8 cellular contexts compared by ENCODE assay signal in the genomic region with DNA sequence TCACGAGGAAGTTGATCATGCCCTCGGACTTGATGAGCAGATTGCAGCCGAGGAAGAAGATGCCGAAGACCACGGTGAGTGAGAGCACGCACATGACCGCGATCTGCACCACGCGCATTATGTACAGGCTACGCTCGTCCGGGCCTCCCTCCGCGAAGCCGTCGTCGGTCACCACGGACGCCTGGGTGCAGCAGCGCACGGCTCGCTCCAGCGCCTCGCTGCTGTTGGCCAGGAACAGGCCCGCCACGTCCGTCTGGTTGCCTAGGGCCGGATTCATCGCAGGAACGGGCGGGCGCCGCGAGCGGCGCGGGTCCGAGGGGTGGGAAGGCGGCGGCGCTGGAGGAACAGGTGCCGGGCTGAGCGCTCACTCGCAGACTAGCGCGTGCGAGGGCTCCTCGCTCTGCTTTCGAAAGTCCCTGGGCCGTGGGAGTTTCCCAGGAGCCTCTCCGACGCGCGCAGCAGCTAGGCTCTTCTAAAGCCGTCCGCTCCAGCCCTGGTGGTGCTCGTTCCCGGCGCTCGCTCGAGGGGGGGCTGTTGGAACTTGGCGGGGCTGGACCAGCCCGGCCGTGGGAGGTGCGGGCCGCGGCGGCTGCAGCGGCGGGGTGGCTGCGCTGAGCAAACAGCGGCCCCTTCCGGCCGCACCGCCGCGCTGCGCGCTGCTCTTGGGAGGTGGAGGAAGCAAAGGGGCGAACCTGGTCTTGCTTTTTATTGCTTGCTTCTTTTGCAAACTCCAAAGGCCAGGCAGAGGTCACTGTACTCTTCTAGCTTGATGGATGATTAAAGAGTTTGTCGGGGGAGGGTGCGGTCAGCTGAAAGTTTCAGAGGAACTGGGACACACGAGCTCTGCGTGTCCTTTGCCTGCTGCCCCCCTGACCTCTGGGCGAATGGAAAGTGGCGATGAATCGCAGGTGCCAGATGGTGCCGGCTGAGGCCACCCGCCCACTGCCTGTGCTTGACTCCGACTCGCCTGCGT. TPM values are rescaled to one million over a fixed set of nuclear protein-coding genes. Genes with fewer than 3 reads are reported as not detected.
DNase-seq lines count a peak whose midpoint lies in the region; ATAC-seq, FAIRE-seq and TF ChIP-seq lines count a peak whose summit lies in the region.

RPRM (minus strand) TSS at position 474 of the 973 bp plus-strand sequence; CDS start at position 277, 197 bp downstream.

- no peak for TF ChIP-seq EP300 in GM12878 (IDR thresholded peaks at IDR 0.05; ENCODE audit: borderline replicate concordance in 1 of 2, control insufficient read depth in 1 of 2, low read depth in 2 of 2, low read length in 2 of 2)

- FAIRE-seq in G401.6 (lab: Jason Lieb, UNC) = peak; percentile 60
- no peak for FAIRE-seq in GM12878 (lab: Jason Lieb, UNC)

- no peaks in the 10 kb centered on the region for H4K20me1 ChIP-seq in GM12878 (ENCODE audit: control insufficient read depth, insufficient read depth)

- peak; percentile 29 for DNase-seq in H4 (ENCODE audit: low spot score)
- DNase-seq in LNCaP clone FGC (ENCODE audit: low read depth) = no peak
- peak; percentile 8 to 56 (median 30) for DNase-seq in T-cell
- no peak for DNase-seq in GM12878 (ENCODE audit: low read depth, low spot score)
- peak; percentile 83 for DNase-seq in sciatic nerve (ENCODE audit: low spot score)
- DNase-seq in NK-92 (lab: John Stamatoyannopoulos, UW; ENCODE audit: unreplicated experiment) = no peak

- TF ChIP-seq POLR2A in GM12878 (IDR thresholded peaks at IDR 0.05; ENCODE audit: low read depth, low read length) = no peak

- ATAC-seq in T-cell (replicated peaks in 1 of 4) = peak; percentile 82 to 87 (median 86)
- ATAC-seq in GM12878 = peak; percentile 97
- peak; percentile 83 for ATAC-seq in sciatic nerve

- peak within 1 kb of the TSS; percentile 66 for H3K4me2 ChIP-seq in GM12878 (ENCODE audit: control insufficient read depth, insufficient read depth)

- SMC1A ChIA-PET in GM12878 (lab: Charles Lee; ENCODE audit: uncharacterized antibody, unreplicated experiment) = interaction anchor here (1.2 to 1.3 kb wide), 2 partner anchors 8 to 551 kb away, joined by 3 read pairs; no protein-coding TSS in a partner anchor

- peaks cover 45 to 67% of the 10 kb centered on the region in 2 donors for H3K27me3 Mint-ChIP-seq in T-cell

- WGBS in GM12878 (ENCODE audit: insufficient coverage, insufficient replicate concordance, low lambda C conversion rate, missing lambda C conversion rate) = 18% methylated on average over 80 of the region's 93 CpGs

- in situ Hi-C loops in GM12878 (cut with MboI) = no loop called here

- no peaks in the 10 kb centered on the region; the same call in 2 of the 3 replicates for H3K9me3 ChIP-seq in GM12878 (replicated peaks; ENCODE audit: control insufficient read depth, insufficient read depth, low read length)
- no peaks in the 10 kb centered on the region for H3K9me3 ChIP-seq in iPS-15b (ENCODE audit: control insufficient read depth, insufficient read depth, low read length)

- TF ChIP-seq CTCF in LNCaP clone FGC (IDR thresholded peaks at IDR 0.05; ENCODE audit: control insufficient read depth, extremely low read depth, insufficient read depth) = peak; percentile 65
- TF ChIP-seq CTCF in GM12878 (IDR thresholded peaks at IDR 0.05 in 2 of 3, conservative IDR thresholded peaks at IDR 0.05 in 1 of 3; ENCODE audit: control insufficient read depth in 2 of 3, extremely low read depth in 1 of 3, insufficient read depth in 1 of 3, low read depth in 3 of 3, low read length in 3 of 3) = peak; percentile 73 to 79 (median 76)

- H2AFZ ChIP-seq in GM12878 (ENCODE audit: control insufficient read depth, low read depth, low read length) = peak within 1 kb of the TSS; percentile 75

- peaks cover 6 to 19% of the 10 kb centered on the region in 2 experiments for H3K27me3 ChIP-seq in GM12878 (replicated peaks in 1 of 2; ENCODE audit: control insufficient read depth in 2 of 2, insufficient read depth in 2 of 2, low read length in 1 of 2)
- no peaks in the 10 kb centered on the region for H3K27me3 ChIP-seq in iPS-15b (ENCODE audit: control insufficient read depth, insufficient read depth, low read length)

- H3K4me3 Mint-ChIP-seq in T-cell = peak within 1 kb of the TSS; percentile 65 to 74 (median 72)

- H3K36me3 Mint-ChIP-seq in T-cell = no peaks in the 10 kb centered on the region

- RAD21 ChIA-PET in GM12878 (lab: Charles Lee; ENCODE audit: unreplicated experiment) = interaction anchor here (1.2 kb wide), 1 partner anchor 553 kb away, joined by 4 read pairs; no protein-coding TSS in a partner anchor

- BruUV-seq in GM12878 (replicated peaks; lab: Mats Ljungman, UMichigan) = no TSS peak

- H3K27ac Mint-ChIP-seq in T-cell = peak within 1 kb of the TSS in 1 of 2 donors; percentile 31

- no peak within 1 kb of the TSS for H3K27ac ChIP-seq in GM12878 (ENCODE audit: control insufficient read depth, insufficient read depth)

- intact Hi-C loops in GM12878 (cut with micrococcal nuclease; ENCODE audit: unreplicated experiment) (loop anchor here (1.0 to 5.0 kb wide), 3 partner anchors 315 to 721 kb away; no protein-coding TSS in a partner anchor), sciatic nerve (cut with DNase I) (no loop called here)

- CTCF ChIA-PET in T-cell (lab: Charles Lee) = interaction anchor here in 1 of 2 donors (2.6 kb wide), 1 partner anchor 8 kb away, joined by 12 read pairs; no protein-coding TSS in a partner anchor
- CTCF ChIA-PET in GM12878 (lab: Yijun Ruan, JAX) = interaction anchor here (0.5 to 2.0 kb wide), 8 partner anchors 8 to 731 kb away, joined by 3 to 9 read pairs (median 4); no protein-coding TSS in a partner anchor

- H3K79me2 ChIP-seq in GM12878 (ENCODE audit: control insufficient read depth, insufficient read depth, low read length) = no peaks in the 10 kb centered on the region

- POLR2A ChIA-PET in T-cell (lab: Charles Lee) = no interaction called here
- POLR2A ChIA-PET in GM12878 (lab: Charles Lee) = no interaction called here

- H3K4me3 ChIP-seq in LNCaP clone FGC (ENCODE audit: low read depth, low read length) (peak within 1 kb of the TSS; percentile 31), GM12878 (peak within 1 kb of the TSS; percentile 47; the same call in 1 of the 2 replicates), iPS-15b (ENCODE audit: low read depth, low read length) (peak within 1 kb of the TSS; percentile 92)

- H3K9me3 Mint-ChIP-seq in T-cell = no peaks in the 10 kb centered on the region

- peaks cover 15 to 27% (median 23%) of the 10 kb centered on the region in 3 donors for H3K4me1 Mint-ChIP-seq in T-cell

- peak; percentile 53 for TF ChIP-seq RAD21 in GM12878 (IDR thresholded peaks at IDR 0.05; ENCODE audit: insufficient read depth, low read depth, low read length)

- H3K36me3 ChIP-seq in GM12878 (ENCODE audit: control insufficient read depth in 2 of 2, insufficient read depth in 2 of 2, low read length in 1 of 2) = no peaks in the 10 kb centered on the region
- no peaks in the 10 kb centered on the region for H3K36me3 ChIP-seq in iPS-15b (ENCODE audit: control insufficient read depth, insufficient read depth, low read length)

- H3K9ac ChIP-seq in GM12878 (ENCODE audit: control insufficient read depth, insufficient read depth, low read length) (no peak within 1 kb of the TSS), iPS-15b (ENCODE audit: low read depth, low read length) (peak within 1 kb of the TSS; percentile 95)

- H3K4me1 ChIP-seq in GM12878 (ENCODE audit: control insufficient read depth, insufficient read depth, low read length) (peaks cover 4% of the 10 kb centered on the region), iPS-15b (ENCODE audit: control insufficient read depth, insufficient read depth, low read length) (peaks cover 25% of the 10 kb centered on the region)

TF ChIP-seq in GM12878, 131 proteins besides CTCF, POLR2A, EP300 and RAD21 (continues in another document):
- TF ChIP-seq ZSCAN29 (IDR thresholded peaks at IDR 0.05) (no peak), NKRF (conservative IDR thresholded peaks at IDR 0.05) (no peak), SMC3 (IDR thresholded peaks at IDR 0.05; ENCODE audit: borderline replicate concordance, low read length) (peak; percentile 23; the same call in 1 of the 2 replicates), CBX5 (IDR thresholded peaks at IDR 0.05; ENCODE audit: low read depth) (peak; percentile 13; the same call in 1 of the 2 replicates), ZNF384 (IDR thresholded peaks at IDR 0.05; ENCODE audit: borderline replicate concordance, low read depth, low read length) (no peak)

RNA-seq across cellular contexts. Expression of gene RPRM, which starts in this region (rescaled TPM):
- total RNA-seq in H4 (2014; rRNA removed; shearing (Covaris generic)) = 0.29 TPM in 1 of 2 replicates, not detected in the other
- total RNA-seq in T-cell (under 1 TPM in 1 of 5 donors, not detected in 4; 0.16 TPM), GM12878 (2014; rRNA removed) (not detected in 2 replicates), GM12878 (2014; rRNA removed; fragmentation: Illumina TruSeq; extraction: Trizol) (not detected in 2 replicates), GM12878 (2021) (not detected in 2 replicates), sciatic nerve (0.22 TPM)
- total RNA-seq in GM12878 (2013; cell fraction: nucleolus; rRNA removed) = not detected in 2 replicates
- not detected for polyA plus RNA-seq in GM12878 (2011; ENCODE audit: low read depth)
- polyA plus RNA-seq in GM12878 (2011; rRNA removed) (0.09 and 0.37 TPM in 2 replicates), GM12878 (2014; fragmentation: Illumina TruSeq; extraction: Trizol) (0.06 TPM in 1 of 2 replicates, not detected in the other), GM12878 (2014; fragmentation: Nextera tagmentation; extraction: Ambion mirVana) (not detected), GM12878 (2014; rRNA removed) (0.22 TPM in 1 of 2 replicates, not detected in the other), GM12878 (2016; fragmentation: Nextera tagmentation; extraction: Ambion mirVana) (under 1 TPM in 1 of 2 experiments, not detected in 1; 0.11 TPM)
- 0.36 and 0.42 TPM in 2 replicates for polyA plus RNA-seq in GM12878 (2011; cell fraction: cytosol; rRNA removed)
- 2.0 and 2.3 TPM in 2 replicates for polyA plus RNA-seq in GM12878 (2011; cell fraction: nucleus; rRNA removed)
- 0.07 and 0.11 TPM in 2 replicates for polyA plus RNA-seq in GM12878 (2012)
- 0.22 and 1.1 TPM in 2 replicates for polyA minus RNA-seq in GM12878 (2011; rRNA and poly(A)+ RNA removed)
- polyA minus RNA-seq in GM12878 (2011; cell fraction: cytosol; rRNA and poly(A)+ RNA removed) = not detected in 2 replicates
- 1.9 and 5.8 TPM in 2 replicates for polyA minus RNA-seq in GM12878 (2011; cell fraction: nucleus; rRNA and poly(A)+ RNA removed)

Comparison
In these comparisons a context has a peak if more than half of its experiments do, and no peak if none do; other contexts are left out.
1. Peak in DNase-seq in H4; RNA of the gene not detected or under 1 TPM.
2. Peak in DNase-seq and ATAC-seq in T-cell; RNA of the gene not detected or under 1 TPM.
3. Peak in DNase-seq and ATAC-seq in sciatic nerve; RNA of the gene not detected or under 1 TPM.
4. H3K4me3 ChIP-seq: peak in every context shown above with its lines; median percentile 92 in iPS-15b; 47 in GM12878; 31 in LNCaP clone FGC.